1 cellular context compared by ENCODE assay signal in the genomic region with DNA sequence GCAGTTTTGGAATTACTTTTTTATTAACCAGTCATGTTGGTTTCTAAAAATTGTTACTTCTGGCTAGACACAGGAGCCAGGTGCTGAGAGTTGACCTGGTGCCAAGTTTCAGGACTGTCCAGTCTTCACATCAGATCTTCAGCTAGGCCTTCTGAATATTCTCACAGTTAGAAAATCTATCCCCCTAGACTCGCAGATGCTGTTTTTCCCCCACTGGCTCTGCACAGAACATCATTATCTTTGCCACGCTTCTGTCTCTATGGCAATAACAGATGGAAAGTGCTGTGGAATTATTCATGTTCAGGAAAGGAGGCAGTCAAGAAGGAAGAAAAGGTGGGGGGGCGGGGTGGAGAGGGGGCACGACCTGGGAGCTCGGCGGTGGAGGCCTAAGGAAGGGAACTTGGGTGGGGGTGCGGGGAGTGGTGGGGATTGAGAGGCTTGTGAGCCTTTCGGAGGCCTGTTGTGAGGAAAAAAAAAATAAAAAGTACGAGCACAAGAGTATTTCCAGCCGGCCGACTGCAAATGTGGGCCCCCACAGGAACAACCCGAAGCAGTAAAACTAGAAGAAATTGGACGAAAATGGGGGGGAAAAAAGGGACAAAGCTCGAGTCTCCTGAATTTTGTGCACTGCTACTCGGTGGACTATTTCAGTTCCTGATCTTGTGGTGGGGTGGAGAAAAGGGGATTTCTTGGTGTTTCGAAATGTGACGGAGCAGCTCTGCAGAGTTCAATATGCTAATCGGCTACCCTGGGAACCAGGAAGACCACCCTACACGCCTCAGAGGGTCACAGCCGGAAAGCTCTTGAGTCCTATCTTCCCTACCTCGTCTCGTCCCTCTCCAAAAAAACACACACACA.
TF ChIP-seq lines count a peak whose summit lies in the region.

No MANE protein-coding gene starts in this region.

TF ChIP-seq in K562, 482 proteins besides CTCF, POLR2A, EP300 and RAD21 (continued from another document and continues in another):
- TF ChIP-seq FUS (optimal IDR thresholded peaks at IDR 0.05; ENCODE audit: low read depth, low read length) (no peak), ZNF707 (CRISPR knock-in tag; conservative IDR thresholded peaks at IDR 0.05) (no peak), ARNT (IDR thresholded peaks at IDR 0.05) (0 out of 4 replicates have a peak, but pooled peaks of 1 of the 2 experiments have one; percentile 28), FOXJ3 (CRISPR knock-in tag; IDR thresholded peaks at IDR 0.05) (no peak), ATF7 (IDR thresholded peaks at IDR 0.05) (no peak), ZSCAN29 (IDR thresholded peaks at IDR 0.05) (no peak), TAF15 (IDR thresholded peaks at IDR 0.05; ENCODE audit: low read depth, low read length) (no peak), BCOR (IDR thresholded peaks at IDR 0.05) (0 out of 2 replicates have a peak, but pooled peaks have one; percentile 19), CBFA2T2 (conservative IDR thresholded peaks at IDR 0.05) (no peak; the same call in 1 of the 2 replicates), PHTF2 (CRISPR knock-in tag; IDR thresholded peaks at IDR 0.05) (no peak), ZNF175 (CRISPR knock-in tag; IDR thresholded peaks at IDR 0.05; ENCODE audit: low read depth) (no peak), CBX1 (IDR thresholded peaks at IDR 0.05; ENCODE audit: low read depth) (no peak), E2F3 (CRISPR knock-in tag; IDR thresholded peaks at IDR 0.05) (no peak), ZNF165 (CRISPR knock-in tag; IDR thresholded peaks at IDR 0.05; ENCODE audit: borderline replicate concordance) (no peak), CSDE1 (IDR thresholded peaks at IDR 0.05) (no peak), GABPB1 (CRISPR knock-in tag; IDR thresholded peaks at IDR 0.05) (no peak), NFIX (CRISPR knock-in tag; IDR thresholded peaks at IDR 0.05; ENCODE audit: low read depth) (no peak), ZNF239 (CRISPR knock-in tag; IDR thresholded peaks at IDR 0.05) (no peak), MYNN (IDR thresholded peaks at IDR 0.05) (no peak), MYNN (CRISPR knock-in tag; IDR thresholded peaks at IDR 0.05) (no peak), TEAD4 (IDR thresholded peaks at IDR 0.05; ENCODE audit: low read length) (no peak), TEAD4 (CRISPR knock-in tag; IDR thresholded peaks at IDR 0.05; ENCODE audit: borderline replicate concordance) (no peak), NR1H2 (CRISPR knock-in tag; IDR thresholded peaks at IDR 0.05) (no peak), KLF13 (tag; IDR thresholded peaks at IDR 0.05; ENCODE audit: borderline replicate concordance, low read depth) (no peak), STAT5A (IDR thresholded peaks at IDR 0.05; ENCODE audit: borderline replicate concordance, low read length) (no peak), RNF2 (IDR thresholded peaks at IDR 0.05) (no peak), POLR2AphosphoS5 (IDR thresholded peaks at IDR 0.05; ENCODE audit: control insufficient read depth, insufficient read depth, low read depth, low read length) (no peak), MCM7 (IDR thresholded peaks at IDR 0.05) (no peak), HDGF (IDR thresholded peaks at IDR 0.05) (no peak; the same call in 1 of the 2 replicates), THRAP3 (IDR thresholded peaks at IDR 0.05; ENCODE audit: borderline replicate concordance) (no peak), CEBPB (tag; IDR thresholded peaks at IDR 0.05) (no peak), ZBTB8A (IDR thresholded peaks at IDR 0.05; ENCODE audit: partially characterized antibody) (no peak), ZNF146 (CRISPR knock-in tag; IDR thresholded peaks at IDR 0.05; ENCODE audit: unreplicated experiment) (no peak), EZH2 (IDR thresholded peaks at IDR 0.05; ENCODE audit: borderline replicate concordance, low read depth, low read length) (no peak), CBX3 (IDR thresholded peaks at IDR 0.05; ENCODE audit: borderline replicate concordance in 1 of 2, low read length in 2 of 2) (no peak), POLR2G (IDR thresholded peaks at IDR 0.05; ENCODE audit: low read depth, low read length) (no peak), EHMT2 (IDR thresholded peaks at IDR 0.05) (no peak), ZNF316 (IDR thresholded peaks at IDR 0.05) (no peak), CC2D1A (IDR thresholded peaks at IDR 0.05) (no peak), STAG1 (CRISPR knock-in tag; IDR thresholded peaks at IDR 0.05; ENCODE audit: borderline replicate concordance) (no peak), CHD2 (IDR thresholded peaks at IDR 0.05; ENCODE audit: low read depth, low read length) (no peak), STAT5B (CRISPR knock-in tag; IDR thresholded peaks at IDR 0.05) (no peak), NFYB (IDR thresholded peaks at IDR 0.05; ENCODE audit: extremely low read depth, insufficient read length) (no peak), PHF21A (IDR thresholded peaks at IDR 0.05; ENCODE audit: borderline replicate concordance, low read depth) (no peak), ZNF785 (CRISPR knock-in tag; IDR thresholded peaks at IDR 0.05) (no peak)
- TF ChIP-seq, protein P1, sequence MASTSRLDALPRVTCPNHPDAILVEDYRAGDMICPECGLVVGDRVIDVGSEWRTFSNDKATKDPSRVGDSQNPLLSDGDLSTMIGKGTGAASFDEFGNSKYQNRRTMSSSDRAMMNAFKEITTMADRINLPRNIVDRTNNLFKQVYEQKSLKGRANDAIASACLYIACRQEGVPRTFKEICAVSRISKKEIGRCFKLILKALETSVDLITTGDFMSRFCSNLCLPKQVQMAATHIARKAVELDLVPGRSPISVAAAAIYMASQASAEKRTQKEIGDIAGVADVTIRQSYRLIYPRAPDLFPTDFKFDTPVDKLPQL (IDR thresholded peaks at IDR 0.05; ENCODE audit: extremely low read depth, insufficient read length): no peak
- TF ChIP-seq, protein P2, sequence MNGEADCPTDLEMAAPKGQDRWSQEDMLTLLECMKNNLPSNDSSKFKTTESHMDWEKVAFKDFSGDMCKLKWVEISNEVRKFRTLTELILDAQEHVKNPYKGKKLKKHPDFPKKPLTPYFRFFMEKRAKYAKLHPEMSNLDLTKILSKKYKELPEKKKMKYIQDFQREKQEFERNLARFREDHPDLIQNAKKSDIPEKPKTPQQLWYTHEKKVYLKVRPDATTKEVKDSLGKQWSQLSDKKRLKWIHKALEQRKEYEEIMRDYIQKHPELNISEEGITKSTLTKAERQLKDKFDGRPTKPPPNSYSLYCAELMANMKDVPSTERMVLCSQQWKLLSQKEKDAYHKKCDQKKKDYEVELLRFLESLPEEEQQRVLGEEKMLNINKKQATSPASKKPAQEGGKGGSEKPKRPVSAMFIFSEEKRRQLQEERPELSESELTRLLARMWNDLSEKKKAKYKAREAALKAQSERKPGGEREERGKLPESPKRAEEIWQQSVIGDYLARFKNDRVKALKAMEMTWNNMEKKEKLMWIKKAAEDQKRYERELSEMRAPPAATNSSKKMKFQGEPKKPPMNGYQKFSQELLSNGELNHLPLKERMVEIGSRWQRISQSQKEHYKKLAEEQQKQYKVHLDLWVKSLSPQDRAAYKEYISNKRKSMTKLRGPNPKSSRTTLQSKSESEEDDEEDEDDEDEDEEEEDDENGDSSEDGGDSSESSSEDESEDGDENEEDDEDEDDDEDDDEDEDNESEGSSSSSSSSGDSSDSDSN (IDR thresholded peaks at IDR 0.05; ENCODE audit: borderline replicate concordance in 1 of 2, low read depth in 2 of 2, low read length in 2 of 2): no peak
- TF ChIP-seq, protein P3, sequence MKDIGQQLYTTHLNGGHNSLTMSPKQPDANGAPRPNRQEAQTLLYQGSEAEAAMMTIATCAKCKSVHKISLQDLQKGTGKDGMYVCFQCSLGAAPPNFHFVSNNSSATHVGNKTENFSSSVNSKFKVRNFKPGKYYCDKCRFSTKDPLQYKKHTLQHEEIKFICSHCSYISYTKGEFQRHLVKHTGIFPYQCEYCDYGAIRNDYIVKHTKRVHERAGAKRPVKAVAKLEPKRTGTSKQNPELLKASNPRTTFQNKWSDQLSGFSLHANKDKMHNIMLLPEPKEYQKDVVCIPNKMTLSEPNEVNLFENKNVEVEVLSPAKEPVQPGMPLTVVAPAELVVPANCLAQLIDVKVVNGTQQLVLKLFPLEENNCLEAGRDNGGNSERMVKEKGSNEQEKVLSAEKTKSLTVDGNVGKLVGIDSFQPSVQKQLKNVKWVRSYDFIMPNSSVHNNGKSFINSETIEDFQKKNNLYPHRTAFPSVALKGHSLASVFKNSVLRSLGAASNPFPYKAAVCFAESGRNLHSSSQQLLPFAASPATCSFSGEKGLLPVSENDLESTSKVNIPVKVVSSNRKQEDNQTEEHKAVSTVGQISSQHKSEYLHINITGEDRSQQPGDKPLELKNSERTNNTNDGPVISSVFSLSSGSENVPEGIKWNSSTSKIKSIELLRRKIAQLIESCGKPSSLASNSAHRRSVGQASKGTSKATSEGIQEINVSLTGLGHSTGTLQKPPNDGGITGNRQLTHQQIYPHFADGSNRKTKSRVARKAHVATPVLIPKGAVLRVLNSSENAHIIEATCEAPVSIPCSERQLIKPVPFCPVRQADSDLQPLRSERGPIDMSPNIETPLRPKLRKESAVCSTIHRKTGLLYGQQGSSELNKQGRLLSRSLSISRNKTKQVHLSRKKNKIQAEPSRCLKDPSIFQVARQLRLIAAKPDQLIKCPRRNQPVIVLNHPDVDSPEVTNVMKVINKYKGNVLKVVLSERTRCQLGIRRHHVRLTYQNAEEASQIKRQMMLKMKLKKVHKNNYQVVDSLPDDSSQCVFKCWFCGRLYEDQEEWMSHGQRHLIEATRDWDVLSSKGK (CRISPR knock-in tag; IDR thresholded peaks at IDR 0.05): no peak
- TF ChIP-seq, protein P4, sequence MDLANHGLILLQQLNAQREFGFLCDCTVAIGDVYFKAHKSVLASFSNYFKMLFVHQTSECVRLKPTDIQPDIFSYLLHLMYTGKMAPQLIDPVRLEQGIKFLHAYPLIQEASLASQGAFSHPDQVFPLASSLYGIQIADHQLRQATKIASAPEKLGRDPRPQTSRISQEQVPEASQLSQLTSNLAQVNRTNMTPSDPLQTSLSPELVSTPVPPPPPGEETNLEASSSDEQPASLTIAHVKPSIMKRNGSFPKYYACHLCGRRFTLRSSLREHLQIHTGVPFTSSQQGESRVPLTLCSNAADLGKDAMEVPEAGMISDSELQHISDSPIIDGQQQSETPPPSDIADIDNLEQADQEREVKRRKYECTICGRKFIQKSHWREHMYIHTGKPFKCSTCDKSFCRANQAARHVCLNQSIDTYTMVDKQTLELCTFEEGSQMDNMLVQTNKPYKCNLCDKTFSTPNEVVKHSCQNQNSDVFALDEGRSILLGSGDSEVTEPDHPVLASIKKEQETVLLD (IDR thresholded peaks at IDR 0.05): no peak
- TF ChIP-seq, protein P5, sequence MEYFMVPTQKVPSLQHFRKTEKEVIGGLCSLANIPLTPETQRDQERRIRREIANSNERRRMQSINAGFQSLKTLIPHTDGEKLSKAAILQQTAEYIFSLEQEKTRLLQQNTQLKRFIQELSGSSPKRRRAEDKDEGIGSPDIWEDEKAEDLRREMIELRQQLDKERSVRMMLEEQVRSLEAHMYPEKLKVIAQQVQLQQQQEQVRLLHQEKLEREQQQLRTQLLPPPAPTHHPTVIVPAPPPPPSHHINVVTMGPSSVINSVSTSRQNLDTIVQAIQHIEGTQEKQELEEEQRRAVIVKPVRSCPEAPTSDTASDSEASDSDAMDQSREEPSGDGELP (CRISPR knock-in tag; IDR thresholded peaks at IDR 0.05; ENCODE audit: borderline replicate concordance): no peak
- TF ChIP-seq, protein P6, sequence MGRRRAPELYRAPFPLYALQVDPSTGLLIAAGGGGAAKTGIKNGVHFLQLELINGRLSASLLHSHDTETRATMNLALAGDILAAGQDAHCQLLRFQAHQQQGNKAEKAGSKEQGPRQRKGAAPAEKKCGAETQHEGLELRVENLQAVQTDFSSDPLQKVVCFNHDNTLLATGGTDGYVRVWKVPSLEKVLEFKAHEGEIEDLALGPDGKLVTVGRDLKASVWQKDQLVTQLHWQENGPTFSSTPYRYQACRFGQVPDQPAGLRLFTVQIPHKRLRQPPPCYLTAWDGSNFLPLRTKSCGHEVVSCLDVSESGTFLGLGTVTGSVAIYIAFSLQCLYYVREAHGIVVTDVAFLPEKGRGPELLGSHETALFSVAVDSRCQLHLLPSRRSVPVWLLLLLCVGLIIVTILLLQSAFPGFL (CRISPR knock-in tag; IDR thresholded peaks at IDR 0.05): no peak
- TF ChIP-seq, protein P7, sequence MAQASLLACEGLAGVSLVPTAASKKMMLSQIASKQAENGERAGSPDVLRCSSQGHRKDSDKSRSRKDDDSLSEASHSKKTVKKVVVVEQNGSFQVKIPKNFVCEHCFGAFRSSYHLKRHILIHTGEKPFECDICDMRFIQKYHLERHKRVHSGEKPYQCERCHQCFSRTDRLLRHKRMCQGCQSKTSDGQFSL (CRISPR knock-in tag; IDR thresholded peaks at IDR 0.05): peak; percentile 57; the same call in 1 of the 2 replicates
- TF ChIP-seq, protein P7 (tag; IDR thresholded peaks at IDR 0.05): peak in 1 of 2 experiments; percentile 48; a peak in 1 of 4 replicates
